10 cellular contexts compared by ENCODE assay signal in genomic region chr15:40939909-40940801, GRCh38. TPM values are rescaled to one million over a fixed set of nuclear protein-coding genes. Genes with fewer than 3 reads are reported as not detected.
A peak's percentile ranks its signal among the peaks of the same experiment; 100 is the strongest.
DNase-seq lines count a peak whose midpoint lies in the region; ATAC-seq and TF ChIP-seq lines count a peak whose summit lies in the region.
"Had no signal": no experiment of that assay in that cellular context is flagged by ENCODE, and none has a peak within 500 bp of the region (broad histone marks: within the 10 kb centered on the region; RNA-seq: fewer than 3 reads in every experiment).

No MANE protein-coding gene starts in this region.

- peaks cover 10% of the 10 kb centered on the region; the same call in 1 of the 2 replicates for H3F3A ChIP-seq in Loucy (ENCODE audit: low read depth)

- H3K27ac Mint-ChIP-seq in Caco-2 (ENCODE audit: unreplicated experiment) (peak overlapping the region; percentile 95), osteocyte (ENCODE audit: unreplicated experiment) (peak overlapping the region; percentile 55)

- H3K27me3 ChIP-seq in Caco-2 (replicated peaks; ENCODE audit: control insufficient read depth, insufficient read depth, low read length) (no peaks in the 10 kb centered on the region), Loucy (ENCODE audit: insufficient read depth, low read length, poor library complexity, severe bottlenecking) (no peaks in the 10 kb centered on the region), duodenal mucosa (ENCODE audit: control insufficient read depth in 1 of 2, insufficient read depth in 2 of 2, low read length in 2 of 2) (no peaks in the 10 kb centered on the region), foreskin keratinocyte (peaks cover 34% of the 10 kb centered on the region)

- intact Hi-C loops in Caco-2 (cut with micrococcal nuclease; ENCODE audit: unreplicated experiment), result loop anchor here (5.0 kb wide), 1 partner anchor 33 kb away; no protein-coding TSS in a partner anchor

- H3K4me1 Mint-ChIP-seq in Caco-2 (ENCODE audit: low read depth, unreplicated experiment) (no peaks in the 10 kb centered on the region), osteocyte (ENCODE audit: unreplicated experiment) (peaks cover 29% of the 10 kb centered on the region)

- peak overlapping the region; percentile 0 for H3K27ac ChIP-seq in duodenal mucosa (ENCODE audit: low read depth, low read length)
- no peak overlapping the region for H3K27ac ChIP-seq in foreskin keratinocyte

- H3K4me1 ChIP-seq in Caco-2 (peaks cover 12% of the 10 kb centered on the region), Loucy (ENCODE audit: insufficient read depth, low read length, poor library complexity, severe bottlenecking) (peaks cover 22% of the 10 kb centered on the region), duodenal mucosa (ENCODE audit: control insufficient read depth in 1 of 2, insufficient read depth in 2 of 2, low read length in 2 of 2) (peaks cover 24 to 32% of the 10 kb centered on the region in 2 donors), foreskin keratinocyte (no peaks in the 10 kb centered on the region)

- H3K4me3 Mint-ChIP-seq in Caco-2 (ENCODE audit: unreplicated experiment), result peak overlapping the region; percentile 79
- peak overlapping the region; percentile 4 for H3K4me3 Mint-ChIP-seq in osteocyte (ENCODE audit: unreplicated experiment)

- peaks cover 5% of the 10 kb centered on the region for H3K36me3 Mint-ChIP-seq in Caco-2 (ENCODE audit: insufficient read depth, unreplicated experiment)
- H3K36me3 Mint-ChIP-seq in osteocyte (ENCODE audit: unreplicated experiment), result no peaks in the 10 kb centered on the region

- no peaks in the 10 kb centered on the region for H3K79me2 ChIP-seq in Loucy (ENCODE audit: insufficient read depth, low read length)

- ATAC-seq in foreskin keratinocyte, result no peak
- no peak for ATAC-seq in HG03520 (IDR thresholded peaks at IDR 0.05; ENCODE audit: unreplicated experiment)
- ATAC-seq: left lobe of liver had no signal

- POLR2A ChIA-PET in Caco-2 (lab: Charles Lee), result interaction anchor here (0.6 to 2.9 kb wide), 4 partner anchors 9 to 504 kb away, joined by 5 to 33 read pairs (median 22); partner anchors contain the start of genes CHAC1 and DLL4

- TF ChIP-seq CTCF in Caco-2 (IDR thresholded peaks at IDR 0.05; ENCODE audit: insufficient read depth in 1 of 2, low read depth in 1 of 2, low read length in 1 of 2, severe bottlenecking in 1 of 2, unreplicated experiment in 1 of 2), result no peak
- no peak for TF ChIP-seq CTCF in Loucy (conservative IDR thresholded peaks at IDR 0.05; ENCODE audit: low read length)
- TF ChIP-seq CTCF in osteocyte (IDR thresholded peaks at IDR 0.05), result no peak
- no peak for TF ChIP-seq CTCF in foreskin keratinocyte (conservative IDR thresholded peaks at IDR 0.05)

- H3K9me3 ChIP-seq in Caco-2 (no peaks in the 10 kb centered on the region), Loucy (ENCODE audit: insufficient read depth, low read depth, low read length) (no peaks in the 10 kb centered on the region), duodenal mucosa (ENCODE audit: control insufficient read depth in 1 of 2, low read length in 2 of 2) (no peaks in the 10 kb centered on the region)

- H3K27me3 Mint-ChIP-seq in Caco-2 (ENCODE audit: insufficient read depth, unreplicated experiment) (no peaks in the 10 kb centered on the region), osteocyte (ENCODE audit: unreplicated experiment) (no peaks in the 10 kb centered on the region)

- H3K4me3 ChIP-seq in Caco-2 (ENCODE audit: low read depth, low read length) (no peak overlapping the region), Loucy (ENCODE audit: low read length, poor library complexity, severe bottlenecking) (no peak overlapping the region), duodenal mucosa (ENCODE audit: low read depth in 1 of 2, low read length in 2 of 2) (peak overlapping the region in 1 of 2 donors; percentile 7)

- H3K9me2 ChIP-seq in Loucy (replicated peaks; ENCODE audit: low read depth, low read length), result no peaks in the 10 kb centered on the region

- peak overlapping the region; percentile 26 for H3K4me2 ChIP-seq in Loucy (ENCODE audit: low read depth, low read length, poor library complexity, severe bottlenecking)

- no peaks in the 10 kb centered on the region for H3K9me3 Mint-ChIP-seq in Caco-2 (ENCODE audit: unreplicated experiment)
- H3K9me3 Mint-ChIP-seq in osteocyte (ENCODE audit: unreplicated experiment), result no peaks in the 10 kb centered on the region

- H3K36me3 ChIP-seq in Caco-2 (ENCODE audit: control insufficient read depth, insufficient read depth, low read length), result peaks cover under 1% of the 10 kb centered on the region; the same call in 1 of the 2 replicates
- no peaks in the 10 kb centered on the region for H3K36me3 ChIP-seq in Loucy (ENCODE audit: insufficient read depth, low read length)
- H3K36me3 ChIP-seq in duodenal mucosa (ENCODE audit: control insufficient read depth in 1 of 2, insufficient read depth in 2 of 2, low read length in 2 of 2), result peaks cover 0 to 8% of the 10 kb centered on the region in 2 donors

- no TSS peak for BruUV-seq in Caco-2 (replicated peaks; lab: Mats Ljungman, UMichigan)

- DNase-seq in Caco-2, result no peak
- no peak for DNase-seq in osteocyte (ENCODE audit: extremely low spot score, unreplicated experiment)
- no peak for DNase-seq in amniotic stem cell (lab: John Stamatoyannopoulos, UW)
- DNase-seq in DMS 273 (lab: John Stamatoyannopoulos, UW; ENCODE audit: unreplicated experiment), result no peak
- DNase-seq in foreskin keratinocyte, result no peak

- CTCF ChIA-PET in Caco-2 (lab: Charles Lee), result interaction anchor here (0.6 to 4.3 kb wide), 9 partner anchors 9 to 968 kb away, joined by 3 to 56 read pairs (median 6); partner anchors contain the start of genes CHAC1, DLL4 and VPS18

- H3K9ac ChIP-seq in Loucy (ENCODE audit: low read depth, low read length, poor library complexity, severe bottlenecking) (no peak overlapping the region), duodenal mucosa (ENCODE audit: low read depth in 1 of 2, low read length in 2 of 2) (no peak overlapping the region)

- peak overlapping the region; percentile 41; the same call in 1 of the 2 replicates for H2AFZ ChIP-seq in Loucy (ENCODE audit: low read length)

- no peaks in the 10 kb centered on the region for H4K20me1 ChIP-seq in Loucy (ENCODE audit: insufficient read depth, low read length, poor library complexity, severe bottlenecking)

RNA-seq across cellular contexts. Expression of gene DLL4, which starts 11.0 kb away (rescaled TPM):
- total RNA-seq in Caco-2 (2022), result 3.4 TPM in 2 replicates
- 0.39 and 0.54 TPM in 2 replicates for total RNA-seq in osteocyte
- not detected in 2 replicates for total RNA-seq in foreskin keratinocyte
- polyA plus RNA-seq in foreskin keratinocyte, result not detected in 2 replicates
- total RNA-seq: bronchial epithelial cell had no signal

RNA-seq across cellular contexts. Expression of gene CHAC1, which starts 13.1 kb away (rescaled TPM):
- total RNA-seq in Caco-2 (2022) (54.0 and 55.8 TPM in 2 replicates), osteocyte (33.3 and 39.3 TPM in 2 replicates), foreskin keratinocyte (14.4 and 18.5 TPM in 2 replicates)
- polyA plus RNA-seq in foreskin keratinocyte, result 16.2 and 21.7 TPM in 2 replicates

RNA-seq across cellular contexts. Expression of gene VPS18, which starts 45.9 kb away (rescaled TPM):
- total RNA-seq in Caco-2 (2022), result 27.3 and 29.3 TPM in 2 replicates
- total RNA-seq in osteocyte, result 36.7 and 40.5 TPM in 2 replicates
- 17.7 and 20.6 TPM in 2 replicates for total RNA-seq in foreskin keratinocyte
- 10.4 and 11.4 TPM in 2 replicates for polyA plus RNA-seq in foreskin keratinocyte
